2 cellular contexts compared by ENCODE assay signal in the genomic region with DNA sequence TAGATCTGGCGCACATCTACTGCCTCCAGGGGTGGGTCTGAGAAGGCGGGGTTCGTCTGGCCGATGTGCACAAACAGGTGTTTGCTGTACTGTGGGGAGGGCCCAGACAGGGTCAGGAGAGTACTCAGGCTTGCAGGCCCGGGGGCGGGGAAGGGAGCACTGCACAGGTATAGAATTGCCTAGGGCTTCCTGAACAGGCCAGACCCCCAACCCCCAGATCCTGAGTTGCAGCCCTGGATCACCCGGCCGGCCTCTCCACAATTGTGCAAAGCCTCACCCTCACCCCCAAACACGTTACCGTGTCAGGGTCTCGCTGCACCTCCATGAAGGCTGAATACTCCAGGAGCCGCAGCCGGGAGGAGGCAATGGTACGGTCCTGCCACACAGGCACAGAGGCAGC.
TF ChIP-seq lines count a peak whose summit lies in the region.

No MANE protein-coding gene starts in this region.

TF ChIP-seq in HEK293, 187 proteins besides CTCF, POLR2A, EP300 and RAD21:
- TF ChIP-seq PRDM10 (tag by site-specific recombination; IDR thresholded peaks at IDR 0.05), result peak; percentile 58
- no peak for TF ChIP-seq ZNF747 (tag by site-specific recombination; IDR thresholded peaks at IDR 0.05)
- no peak for TF ChIP-seq HOXD13 (CRISPR knock-in tag; IDR thresholded peaks at IDR 0.05; ENCODE audit: borderline replicate concordance)
- 0 out of 2 replicates have a peak, but pooled peaks have one; percentile 8 for TF ChIP-seq SP2 (tag by site-specific recombination; IDR thresholded peaks at IDR 0.05)

TF ChIP-seq in GM12891, 5 proteins besides CTCF, POLR2A, EP300 and RAD21:
- TF ChIP-seq SPI1 (IDR thresholded peaks at IDR 0.05; ENCODE audit: low read depth, low read length) (no peak), TAF1 (IDR thresholded peaks at IDR 0.05; ENCODE audit: low read depth, low read length) (no peak), PAX5 (IDR thresholded peaks at IDR 0.05; ENCODE audit: insufficient read depth, low read length, severe bottlenecking) (no peak), POU2F2 (IDR thresholded peaks at IDR 0.05; ENCODE audit: low read depth, low read length) (no peak), POLR2AphosphoS5 (IDR thresholded peaks at IDR 0.05; ENCODE audit: low read depth, low read length) (no peak)
